8 cellular contexts compared by ENCODE assay signal in the genomic region with DNA sequence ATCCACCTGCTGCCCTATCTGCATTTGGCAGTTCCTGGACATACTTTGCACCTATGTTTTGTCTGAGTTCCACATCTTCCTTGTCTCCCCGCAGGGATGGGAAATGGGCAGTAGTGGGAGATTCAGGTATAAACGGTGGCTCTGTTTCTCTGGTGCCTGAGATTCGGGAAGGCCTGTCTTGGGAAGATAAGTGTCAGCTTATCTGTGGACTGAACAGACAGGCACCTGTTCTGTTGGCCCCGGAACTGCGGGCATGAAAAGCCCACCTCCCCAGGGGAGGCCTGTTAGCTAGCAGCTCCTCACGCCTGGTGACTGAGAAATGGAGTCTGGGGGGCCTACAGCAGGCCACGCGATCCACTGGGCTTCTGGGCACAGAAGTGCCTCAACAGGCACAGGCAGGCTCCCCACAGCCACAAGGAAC. TPM values are rescaled to one million over a fixed set of nuclear protein-coding genes. Genes with fewer than 3 reads are reported as not detected.
DNase-seq lines count a peak whose midpoint lies in the region; ATAC-seq, FAIRE-seq and TF ChIP-seq lines count a peak whose summit lies in the region.

No MANE protein-coding gene starts in this region.

- POLR2A ChIA-PET in K562 (lab: Yijun Ruan, JAX): interaction anchor here (0.8 to 2.0 kb wide), 14 partner anchors 8 to 176 kb away, joined by 3 to 24 read pairs (median 4); a partner anchor contains a TSS

- peak; percentile 69 for TF ChIP-seq POLR2A in K562 (conservative IDR thresholded peaks at IDR 0.05)

- TF ChIP-seq CTCF in K562 (IDR thresholded peaks at IDR 0.05 in 2 of 3, conservative IDR thresholded peaks at IDR 0.05 in 1 of 3; ENCODE audit: insufficient read depth in 2 of 3, low read depth in 1 of 3, low read length in 3 of 3): no peak

- TF ChIP-seq RAD21 in K562 (CRISPR knock-in tag; conservative IDR thresholded peaks at IDR 0.05 in 1 of 2, IDR thresholded peaks at IDR 0.05 in 1 of 2): no peak

- peak; percentile 91 for TF ChIP-seq EP300 in K562 (IDR thresholded peaks at IDR 0.05; ENCODE audit: low read length)

- CTCF ChIA-PET in K562 (lab: Yijun Ruan, JAX; ENCODE audit: low intra/inter-chr PET ratio): interaction anchor here (0.7 to 2.1 kb wide), 8 partner anchors 18 to 97 kb away, joined by 3 to 12 read pairs (median 4); a partner anchor contains a TSS

- peak overlapping the region; percentile 56; the same call in 1 of the 2 replicates for H3K4me2 ChIP-seq in K562 (ENCODE audit: insufficient read depth, low read length)

- peaks cover 37% of the 10 kb centered on the region for H3K79me2 ChIP-seq in K562 (ENCODE audit: control insufficient read depth, insufficient read depth, low read length)

- in situ Hi-C loops in K562 (cut with MboI): no loop called here

- H3K4me1 ChIP-seq in K562 (replicated peaks in 1 of 2; ENCODE audit: control insufficient read depth in 2 of 2, insufficient read depth in 2 of 2, low read length in 2 of 2) (peaks cover 57 to 78% of the 10 kb centered on the region in 2 experiments), mucosa of rectum (ENCODE audit: control insufficient read depth in 2 of 2, insufficient read depth in 2 of 2, low read length in 2 of 2) (peaks cover 68% of the 10 kb centered on the region in 2 donors), urinary bladder (ENCODE audit: insufficient read depth) (no peaks in the 10 kb centered on the region)

- no TSS peak for BruUV-seq in K562 (replicated peaks; lab: Mats Ljungman, UMichigan)

- peak; percentile 74 for FAIRE-seq in K562 (lab: Jason Lieb, UNC)

- 0 out of 2 replicates have a peak overlapping the region, but pooled peaks have one; percentile 61 for H2AFZ ChIP-seq in K562 (ENCODE audit: low read depth, low read length)

- H3K9me1 ChIP-seq in K562 (ENCODE audit: control insufficient read depth, insufficient read depth, low read length): no peaks in the 10 kb centered on the region

- H3K9ac ChIP-seq in K562 (ENCODE audit: insufficient read depth in 1 of 2, low read depth in 2 of 2, low read length in 2 of 2) (peak overlapping the region; percentile 58 to 85), mucosa of rectum (ENCODE audit: low read depth in 1 of 2, low read length in 2 of 2) (peak overlapping the region; percentile 86 to 99)

- no peaks in the 10 kb centered on the region for H4K20me1 ChIP-seq in K562 (replicated peaks; ENCODE audit: control insufficient read depth, insufficient read depth, low read length)

- no peak for ATAC-seq in Right ventricle myocardium inferior
- no peak for ATAC-seq in left cardiac atrium
- ATAC-seq in K562: peak; percentile 11
- no peak for ATAC-seq in HG03095 (IDR thresholded peaks at IDR 0.05; ENCODE audit: unreplicated experiment)
- ATAC-seq in GM21390 (IDR thresholded peaks at IDR 0.05; ENCODE audit: unreplicated experiment): no peak
- no peak for ATAC-seq in esophagus mucosa

- 2% methylated on average over 8 of the region's 8 CpGs for WGBS in K562 (ENCODE audit: insufficient coverage, low coverage, missing lambda C conversion rate)
- 68% methylated on average over 8 of the region's 8 CpGs for WGBS in urinary bladder

- H3K4me3 ChIP-seq in K562: no peak overlapping the region
- H3K4me3 ChIP-seq in mucosa of rectum (ENCODE audit: low read length in 2 of 2): peak overlapping the region; percentile 72 to 91
- no peak overlapping the region for H3K4me3 ChIP-seq in urinary bladder (ENCODE audit: low read depth, low read length)

- H3K36me3 ChIP-seq in K562 (ENCODE audit: control insufficient read depth, insufficient read depth, low read length) (peaks cover 49% of the 10 kb centered on the region), mucosa of rectum (ENCODE audit: control insufficient read depth in 2 of 2, insufficient read depth in 2 of 2, low read length in 2 of 2) (peaks cover 35% of the 10 kb centered on the region in 2 donors), urinary bladder (ENCODE audit: insufficient read depth) (peaks cover 6% of the 10 kb centered on the region)

- peak; percentile 45 for DNase-seq in Right ventricle myocardium inferior (ENCODE audit: missing footprints)
- DNase-seq in left cardiac atrium: no peak
- peak in 2 of 4 experiments; percentile 49 to 74 for DNase-seq in K562 (ENCODE audit: extremely low read depth in 1 of 4, low spot score in 3 of 4)

- intact Hi-C loops in Right ventricle myocardium inferior (cut with DNase I): loop anchor here (1.0 kb wide), 2 partner anchors 20 to 55 kb away; a partner anchor contains a TSS
- intact Hi-C loops in left cardiac atrium (cut with DNase I): loop anchor here in 1 of 2 donors (2.0 kb wide), 1 partner anchor 42 kb away; no protein-coding TSS in a partner anchor
- intact Hi-C loops in K562 (cut with micrococcal nuclease): loop anchor here (1.0 to 10.0 kb wide), 2 partner anchors 20 to 220 kb away; a partner anchor contains a TSS

- peak overlapping the region; percentile 83 for H3K27ac ChIP-seq in K562 (ENCODE audit: extremely low read depth, low read depth, low read length)
- peak overlapping the region; percentile 98 to 99 for H3K27ac ChIP-seq in mucosa of rectum (ENCODE audit: low read depth in 2 of 2, low read length in 2 of 2)
- peak overlapping the region; percentile 38 for H3K27ac ChIP-seq in urinary bladder (ENCODE audit: low read depth)

- H3K9me3 ChIP-seq in K562 (replicated peaks; ENCODE audit: control insufficient read depth, insufficient read depth, low read depth, low read length) (no peaks in the 10 kb centered on the region), mucosa of rectum (ENCODE audit: control insufficient read depth in 2 of 2, low read length in 2 of 2) (no peaks in the 10 kb centered on the region)

- no peaks in the 10 kb centered on the region for H3K27me3 ChIP-seq in K562 (ENCODE audit: control insufficient read depth in 2 of 2, insufficient read depth in 2 of 2, low read length in 2 of 2)
- no peaks in the 10 kb centered on the region for H3K27me3 ChIP-seq in mucosa of rectum (ENCODE audit: control insufficient read depth in 2 of 2, insufficient read depth in 2 of 2, low read length in 2 of 2)

RNA-seq across cellular contexts. Expression of a gene that starts 5.8 kb away (rescaled TPM):
- 149 TPM for total RNA-seq in Right ventricle myocardium inferior
- 100 to 1,000 TPM; 117 to 157 TPM for total RNA-seq in left cardiac atrium
- 114 and 294 TPM in 2 replicates for total RNA-seq in K562 (2011; cell fraction: chromatin; rRNA removed; ENCODE audit: low replicate concordance)
- 282 and 350 TPM in 2 replicates for total RNA-seq in K562 (2011; cell fraction: nucleolus; rRNA removed)
- total RNA-seq in K562 (2011; cell fraction: nucleoplasm; rRNA removed): 189 and 209 TPM in 2 replicates
- total RNA-seq in K562 (2014; rRNA removed): 445 and 447 TPM in 2 replicates
- 245 and 293 TPM in 2 replicates for total RNA-seq in K562 (2014; rRNA removed; fragmentation: Illumina TruSeq; extraction: Trizol)
- total RNA-seq in K562 (2015; rRNA removed; fragmentation: Illumina TruSeq; extraction: Trizol): 333 and 335 TPM in 2 replicates
- total RNA-seq in K562 (2021): 345 and 377 TPM in 2 replicates
- 437 and 459 TPM in 2 replicates for polyA plus RNA-seq in K562 (2011; rRNA removed)
- polyA plus RNA-seq in K562 (2011; cell fraction: cytosol; rRNA removed): 556 and 694 TPM in 2 replicates
- polyA plus RNA-seq in K562 (2011; cell fraction: nucleus; rRNA removed): 446 and 452 TPM in 2 replicates
- polyA plus RNA-seq in K562 (2012): 284 and 340 TPM in 2 replicates
- polyA plus RNA-seq in K562 (2014; fragmentation: Illumina TruSeq; extraction: Trizol): 428 and 468 TPM in 2 replicates
- 100 to 1,000 TPM in 1 of 2 experiments, 10 to 100 TPM in 1; 73.6 to 123 TPM for polyA plus RNA-seq in K562 (2014; fragmentation: Nextera tagmentation; extraction: Ambion mirVana)
- 449 and 464 TPM in 2 replicates for polyA plus RNA-seq in K562 (2014; rRNA removed)
- polyA minus RNA-seq in K562 (2011; rRNA and poly(A)+ RNA removed): 158 and 180 TPM in 2 replicates
- polyA minus RNA-seq in K562 (2011; cell fraction: cytosol; rRNA and poly(A)+ RNA removed): 115 and 128 TPM in 2 replicates
- polyA minus RNA-seq in K562 (2011; cell fraction: nucleus; rRNA and poly(A)+ RNA removed): 169 and 221 TPM in 2 replicates
- 94.9 TPM for total RNA-seq in urinary bladder
- polyA plus RNA-seq in urinary bladder: 192 TPM
- 221 TPM for total RNA-seq in esophagus mucosa

RNA-seq across cellular contexts. Expression of a gene that starts 6.1 kb away (rescaled TPM):
- 42.9 TPM for total RNA-seq in Right ventricle myocardium inferior
- 10 to 100 TPM; 34.4 to 36.6 TPM for total RNA-seq in left cardiac atrium
- total RNA-seq in K562 (2011; cell fraction: chromatin; rRNA removed; ENCODE audit: low replicate concordance): 73.4 and 85.5 TPM in 2 replicates
- total RNA-seq in K562 (2011; cell fraction: nucleolus; rRNA removed): 47.0 and 47.5 TPM in 2 replicates
- 50.0 and 50.4 TPM in 2 replicates for total RNA-seq in K562 (2011; cell fraction: nucleoplasm; rRNA removed)
- total RNA-seq in K562 (2014; rRNA removed): 66.5 and 97.2 TPM in 2 replicates
- total RNA-seq in K562 (2014; rRNA removed; fragmentation: Illumina TruSeq; extraction: Trizol): 82.7 and 85.9 TPM in 2 replicates
- 66.9 and 75.1 TPM in 2 replicates for total RNA-seq in K562 (2015; rRNA removed; fragmentation: Illumina TruSeq; extraction: Trizol)
- 85.1 and 92.0 TPM in 2 replicates for total RNA-seq in K562 (2021)
- polyA plus RNA-seq in K562 (2011; rRNA removed): 71.4 and 92.5 TPM in 2 replicates
- 55.9 and 63.4 TPM in 2 replicates for polyA plus RNA-seq in K562 (2011; cell fraction: cytosol; rRNA removed)
- 51.0 and 63.3 TPM in 2 replicates for polyA plus RNA-seq in K562 (2011; cell fraction: nucleus; rRNA removed)
- polyA plus RNA-seq in K562 (2012): 50.3 and 124 TPM in 2 replicates
- 99.2 and 121 TPM in 2 replicates for polyA plus RNA-seq in K562 (2014; fragmentation: Illumina TruSeq; extraction: Trizol)
- polyA plus RNA-seq in K562 (2014; fragmentation: Nextera tagmentation; extraction: Ambion mirVana): 100 to 1,000 TPM; 149 to 186 TPM
- 107 and 112 TPM in 2 replicates for polyA plus RNA-seq in K562 (2014; rRNA removed)
- polyA minus RNA-seq in K562 (2011; rRNA and poly(A)+ RNA removed): 32.7 and 39.5 TPM in 2 replicates
- 15.3 and 30.8 TPM in 2 replicates for polyA minus RNA-seq in K562 (2011; cell fraction: cytosol; rRNA and poly(A)+ RNA removed)
- polyA minus RNA-seq in K562 (2011; cell fraction: nucleus; rRNA and poly(A)+ RNA removed): 19.4 and 30.4 TPM in 2 replicates
- 25.4 TPM for total RNA-seq in urinary bladder
- polyA plus RNA-seq in urinary bladder: 25.9 TPM
- 53.9 TPM for total RNA-seq in esophagus mucosa

RNA-seq across cellular contexts. Expression of a gene that starts 13.5 kb away (rescaled TPM):
- total RNA-seq in Right ventricle myocardium inferior (9.1 TPM), left cardiac atrium (10 to 100 TPM; 13.0 to 18.9 TPM), K562 (2014; rRNA removed) (5.1 and 7.3 TPM in 2 replicates), K562 (2014; rRNA removed; fragmentation: Illumina TruSeq; extraction: Trizol) (1.5 and 1.6 TPM in 2 replicates), K562 (2015; rRNA removed; fragmentation: Illumina TruSeq; extraction: Trizol) (2.7 and 4.4 TPM in 2 replicates), K562 (2021) (4.1 and 6.4 TPM in 2 replicates), urinary bladder (6.1 TPM), esophagus mucosa (17.8 TPM)
- 2.3 and 4.5 TPM in 2 replicates for total RNA-seq in K562 (2011; cell fraction: chromatin; rRNA removed; ENCODE audit: low replicate concordance)
- 3.3 and 4.3 TPM in 2 replicates for total RNA-seq in K562 (2011; cell fraction: nucleolus; rRNA removed)
- 2.6 and 2.8 TPM in 2 replicates for total RNA-seq in K562 (2011; cell fraction: nucleoplasm; rRNA removed)
- polyA plus RNA-seq in K562 (2011; rRNA removed) (3.9 and 7.5 TPM in 2 replicates), K562 (2014; fragmentation: Illumina TruSeq; extraction: Trizol) (5.1 and 5.6 TPM in 2 replicates), K562 (2014; fragmentation: Nextera tagmentation; extraction: Ambion mirVana) (1 to 10 TPM; 2.0 to 3.0 TPM), K562 (2014; rRNA removed) (4.4 and 4.7 TPM in 2 replicates), urinary bladder (17.2 TPM)
- 5.1 and 8.7 TPM in 2 replicates for polyA plus RNA-seq in K562 (2011; cell fraction: cytosol; rRNA removed)
- 8.0 and 10.0 TPM in 2 replicates for polyA plus RNA-seq in K562 (2011; cell fraction: nucleus; rRNA removed)
- polyA plus RNA-seq in K562 (2012): 6.6 and 9.3 TPM in 2 replicates
- polyA minus RNA-seq in K562 (2011; rRNA and poly(A)+ RNA removed): 2.0 and 5.6 TPM in 2 replicates
- 1.6 and 10.2 TPM in 2 replicates for polyA minus RNA-seq in K562 (2011; cell fraction: cytosol; rRNA and poly(A)+ RNA removed)
- polyA minus RNA-seq in K562 (2011; cell fraction: nucleus; rRNA and poly(A)+ RNA removed): 2.0 and 5.2 TPM in 2 replicates

RNA-seq across cellular contexts. Expression of a gene that starts 20.8 kb away (rescaled TPM):
- 250 TPM for total RNA-seq in Right ventricle myocardium inferior
- total RNA-seq in left cardiac atrium: 100 to 1,000 TPM; 249 to 282 TPM
- total RNA-seq in K562 (2011; cell fraction: chromatin; rRNA removed; ENCODE audit: low replicate concordance): 30.7 and 66.4 TPM in 2 replicates
- total RNA-seq in K562 (2011; cell fraction: nucleolus; rRNA removed): 89.2 and 92.8 TPM in 2 replicates
- 81.8 and 119 TPM in 2 replicates for total RNA-seq in K562 (2011; cell fraction: nucleoplasm; rRNA removed)
- 131 and 140 TPM in 2 replicates for total RNA-seq in K562 (2014; rRNA removed)
- 22.9 and 26.7 TPM in 2 replicates for total RNA-seq in K562 (2014; rRNA removed; fragmentation: Illumina TruSeq; extraction: Trizol)
- 113 and 115 TPM in 2 replicates for total RNA-seq in K562 (2015; rRNA removed; fragmentation: Illumina TruSeq; extraction: Trizol)
- 104 and 113 TPM in 2 replicates for total RNA-seq in K562 (2021)
- 190 and 317 TPM in 2 replicates for polyA plus RNA-seq in K562 (2011; rRNA removed)
- 504 and 556 TPM in 2 replicates for polyA plus RNA-seq in K562 (2011; cell fraction: cytosol; rRNA removed)
- polyA plus RNA-seq in K562 (2011; cell fraction: nucleus; rRNA removed): 180 and 275 TPM in 2 replicates
- polyA plus RNA-seq in K562 (2012): 150 and 417 TPM in 2 replicates
- polyA plus RNA-seq in K562 (2014; fragmentation: Illumina TruSeq; extraction: Trizol): 41.5 and 120 TPM in 2 replicates
- 100 to 1,000 TPM in 1 of 2 experiments, 10 to 100 TPM in 1; 64.2 to 107 TPM for polyA plus RNA-seq in K562 (2014; fragmentation: Nextera tagmentation; extraction: Ambion mirVana)
- 188 and 191 TPM in 2 replicates for polyA plus RNA-seq in K562 (2014; rRNA removed)
- 37.7 TPM in 2 replicates for polyA minus RNA-seq in K562 (2011; rRNA and poly(A)+ RNA removed)
- 34.5 and 61.2 TPM in 2 replicates for polyA minus RNA-seq in K562 (2011; cell fraction: cytosol; rRNA and poly(A)+ RNA removed)
- polyA minus RNA-seq in K562 (2011; cell fraction: nucleus; rRNA and poly(A)+ RNA removed): 33.4 and 59.2 TPM in 2 replicates
- total RNA-seq in urinary bladder: 182 TPM
- polyA plus RNA-seq in urinary bladder: 566 TPM
- total RNA-seq in esophagus mucosa: 84.0 TPM

RNA-seq across cellular contexts. Expression of a gene that starts 21.0 kb away (rescaled TPM):
- not detected for total RNA-seq in Right ventricle myocardium inferior
- total RNA-seq in left cardiac atrium: not detected
- not detected in 2 replicates for total RNA-seq in K562 (2011; cell fraction: chromatin; rRNA removed; ENCODE audit: low replicate concordance)
- total RNA-seq in K562 (2011; cell fraction: nucleolus; rRNA removed): not detected in 2 replicates
- not detected in 2 replicates for total RNA-seq in K562 (2011; cell fraction: nucleoplasm; rRNA removed)
- total RNA-seq in K562 (2014; rRNA removed): not detected in 2 replicates
- not detected in 2 replicates for total RNA-seq in K562 (2014; rRNA removed; fragmentation: Illumina TruSeq; extraction: Trizol)
- not detected in 2 replicates for total RNA-seq in K562 (2015; rRNA removed; fragmentation: Illumina TruSeq; extraction: Trizol)
- not detected in 2 replicates for total RNA-seq in K562 (2021)
- polyA plus RNA-seq in K562 (2011; rRNA removed): not detected in 2 replicates
- polyA plus RNA-seq in K562 (2011; cell fraction: cytosol; rRNA removed): not detected in 2 replicates
- not detected in 2 replicates for polyA plus RNA-seq in K562 (2011; cell fraction: nucleus; rRNA removed)
- polyA plus RNA-seq in K562 (2012): not detected in 2 replicates
- polyA plus RNA-seq in K562 (2014; fragmentation: Illumina TruSeq; extraction: Trizol): not detected in 2 replicates
- not detected for polyA plus RNA-seq in K562 (2014; fragmentation: Nextera tagmentation; extraction: Ambion mirVana)
- not detected in 2 replicates for polyA plus RNA-seq in K562 (2014; rRNA removed)
- polyA minus RNA-seq in K562 (2011; rRNA and poly(A)+ RNA removed): not detected in 2 replicates
- polyA minus RNA-seq in K562 (2011; cell fraction: cytosol; rRNA and poly(A)+ RNA removed): not detected in 2 replicates
- polyA minus RNA-seq in K562 (2011; cell fraction: nucleus; rRNA and poly(A)+ RNA removed): not detected in 2 replicates
- total RNA-seq in urinary bladder: not detected
- not detected for polyA plus RNA-seq in urinary bladder
- total RNA-seq in esophagus mucosa: not detected

Comparison
In these comparisons a context has a peak if more than half of its experiments do, and no peak if none do; other contexts are left out.
1. H3K27ac ChIP-seq: peak in every context shown above with its lines; median percentile 98 in mucosa of rectum; 83 in K562; 38 in urinary bladder.
2. H3K4me3 ChIP-seq: peak in mucosa of rectum (2 of 2); none in K562 (single experiment) and urinary bladder (single experiment).